1 cellular context compared by ENCODE assay signal in the genomic region with DNA sequence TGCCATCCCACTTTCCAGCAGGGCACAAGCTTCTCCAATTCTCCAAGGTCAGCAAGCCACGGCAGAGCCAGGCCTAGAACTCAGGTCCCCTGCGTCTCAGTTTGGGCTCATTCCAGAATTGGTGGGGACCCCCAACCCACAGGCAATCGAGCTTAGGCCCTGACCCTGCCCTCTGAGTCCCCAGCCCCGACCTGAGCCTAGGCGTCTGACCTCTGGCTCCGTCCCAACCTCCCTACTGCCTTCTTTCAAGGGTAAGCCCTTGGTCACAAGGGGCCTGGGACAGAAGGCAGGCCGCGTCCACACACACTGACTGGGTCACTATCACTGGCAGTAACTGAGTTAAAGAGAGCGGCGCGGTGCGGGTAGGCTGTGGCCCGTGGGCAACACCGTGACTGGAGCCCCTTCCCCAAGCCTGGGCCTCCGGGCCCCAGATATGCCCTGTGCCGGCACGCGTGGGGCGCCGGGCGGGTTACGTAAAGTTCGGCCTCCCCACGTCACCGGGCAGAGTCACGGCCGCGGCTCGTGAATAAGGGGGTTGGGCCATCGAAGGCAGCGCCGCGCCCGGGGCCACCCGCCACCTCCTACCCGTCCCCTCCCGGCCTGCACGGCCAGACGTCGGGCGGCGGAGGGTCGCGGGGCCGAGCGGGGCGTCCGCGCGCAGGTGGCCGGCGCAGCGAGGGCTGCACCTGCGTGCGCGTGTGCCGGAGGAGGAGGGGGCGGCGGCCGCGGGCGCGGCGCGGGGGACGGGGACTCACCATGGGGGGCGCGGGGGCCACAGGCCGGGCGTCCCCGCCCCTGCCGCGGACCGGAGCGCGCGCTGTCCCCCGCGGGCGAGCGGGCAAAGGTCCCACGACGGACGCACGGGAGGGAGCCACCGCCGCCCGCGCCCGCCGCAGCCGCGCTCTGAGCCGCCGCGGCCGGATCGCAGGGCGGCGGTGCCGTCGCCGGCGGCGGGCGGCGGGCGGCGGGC.
TF ChIP-seq lines count a peak whose summit lies in the region.

No MANE protein-coding gene starts in this region.

TF ChIP-seq in HepG2, 621 proteins besides CTCF, POLR2A, EP300 and RAD21 (continued from another document and continues in another):
- TF ChIP-seq, protein P1, sequence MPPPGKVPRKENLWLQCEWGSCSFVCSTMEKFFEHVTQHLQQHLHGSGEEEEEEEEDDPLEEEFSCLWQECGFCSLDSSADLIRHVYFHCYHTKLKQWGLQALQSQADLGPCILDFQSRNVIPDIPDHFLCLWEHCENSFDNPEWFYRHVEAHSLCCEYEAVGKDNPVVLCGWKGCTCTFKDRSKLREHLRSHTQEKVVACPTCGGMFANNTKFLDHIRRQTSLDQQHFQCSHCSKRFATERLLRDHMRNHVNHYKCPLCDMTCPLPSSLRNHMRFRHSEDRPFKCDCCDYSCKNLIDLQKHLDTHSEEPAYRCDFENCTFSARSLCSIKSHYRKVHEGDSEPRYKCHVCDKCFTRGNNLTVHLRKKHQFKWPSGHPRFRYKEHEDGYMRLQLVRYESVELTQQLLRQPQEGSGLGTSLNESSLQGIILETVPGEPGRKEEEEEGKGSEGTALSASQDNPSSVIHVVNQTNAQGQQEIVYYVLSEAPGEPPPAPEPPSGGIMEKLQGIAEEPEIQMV (CRISPR knock-in tag; IDR thresholded peaks at IDR 0.05; ENCODE audit: low read depth): no peak
- no peak for TF ChIP-seq NBN (conservative IDR thresholded peaks at IDR 0.05)
- peak; percentile 27; the same call in 1 of the 2 replicates for TF ChIP-seq ZBTB21 (CRISPR knock-in tag; IDR thresholded peaks at IDR 0.05)
- TF ChIP-seq, protein P2, sequence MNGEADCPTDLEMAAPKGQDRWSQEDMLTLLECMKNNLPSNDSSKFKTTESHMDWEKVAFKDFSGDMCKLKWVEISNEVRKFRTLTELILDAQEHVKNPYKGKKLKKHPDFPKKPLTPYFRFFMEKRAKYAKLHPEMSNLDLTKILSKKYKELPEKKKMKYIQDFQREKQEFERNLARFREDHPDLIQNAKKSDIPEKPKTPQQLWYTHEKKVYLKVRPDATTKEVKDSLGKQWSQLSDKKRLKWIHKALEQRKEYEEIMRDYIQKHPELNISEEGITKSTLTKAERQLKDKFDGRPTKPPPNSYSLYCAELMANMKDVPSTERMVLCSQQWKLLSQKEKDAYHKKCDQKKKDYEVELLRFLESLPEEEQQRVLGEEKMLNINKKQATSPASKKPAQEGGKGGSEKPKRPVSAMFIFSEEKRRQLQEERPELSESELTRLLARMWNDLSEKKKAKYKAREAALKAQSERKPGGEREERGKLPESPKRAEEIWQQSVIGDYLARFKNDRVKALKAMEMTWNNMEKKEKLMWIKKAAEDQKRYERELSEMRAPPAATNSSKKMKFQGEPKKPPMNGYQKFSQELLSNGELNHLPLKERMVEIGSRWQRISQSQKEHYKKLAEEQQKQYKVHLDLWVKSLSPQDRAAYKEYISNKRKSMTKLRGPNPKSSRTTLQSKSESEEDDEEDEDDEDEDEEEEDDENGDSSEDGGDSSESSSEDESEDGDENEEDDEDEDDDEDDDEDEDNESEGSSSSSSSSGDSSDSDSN (CRISPR knock-in tag; IDR thresholded peaks at IDR 0.05): peak; percentile 47; the same call in 1 of the 2 replicates
- no peak for TF ChIP-seq SKI (IDR thresholded peaks at IDR 0.05; ENCODE audit: partially characterized antibody)
- TF ChIP-seq HMGA1 (CRISPR knock-in tag; conservative IDR thresholded peaks at IDR 0.05): no peak
- no peak for TF ChIP-seq ZNF296 (CRISPR knock-in tag; conservative IDR thresholded peaks at IDR 0.05)
- TF ChIP-seq, protein P3, sequence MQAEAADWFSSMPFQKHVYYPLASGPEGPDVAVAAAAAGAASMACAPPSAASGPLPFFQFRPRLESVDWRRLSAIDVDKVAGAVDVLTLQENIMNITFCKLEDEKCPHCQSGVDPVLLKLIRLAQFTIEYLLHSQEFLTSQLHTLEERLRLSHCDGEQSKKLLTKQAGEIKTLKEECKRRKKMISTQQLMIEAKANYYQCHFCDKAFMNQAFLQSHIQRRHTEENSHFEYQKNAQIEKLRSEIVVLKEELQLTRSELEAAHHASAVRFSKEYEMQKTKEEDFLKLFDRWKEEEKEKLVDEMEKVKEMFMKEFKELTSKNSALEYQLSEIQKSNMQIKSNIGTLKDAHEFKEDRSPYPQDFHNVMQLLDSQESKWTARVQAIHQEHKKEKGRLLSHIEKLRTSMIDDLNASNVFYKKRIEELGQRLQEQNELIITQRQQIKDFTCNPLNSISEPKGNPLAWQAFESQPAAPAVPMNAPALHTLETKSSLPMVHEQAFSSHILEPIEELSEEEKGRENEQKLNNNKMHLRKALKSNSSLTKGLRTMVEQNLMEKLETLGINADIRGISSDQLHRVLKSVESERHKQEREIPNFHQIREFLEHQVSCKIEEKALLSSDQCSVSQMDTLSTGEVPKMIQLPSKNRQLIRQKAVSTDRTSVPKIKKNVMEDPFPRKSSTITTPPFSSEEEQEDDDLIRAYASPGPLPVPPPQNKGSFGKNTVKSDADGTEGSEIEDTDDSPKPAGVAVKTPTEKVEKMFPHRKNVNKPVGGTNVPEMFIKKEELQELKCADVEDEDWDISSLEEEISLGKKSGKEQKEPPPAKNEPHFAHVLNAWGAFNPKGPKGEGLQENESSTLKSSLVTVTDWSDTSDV (CRISPR knock-in tag; IDR thresholded peaks at IDR 0.05): no peak
- no peak for TF ChIP-seq ZIK1 (CRISPR knock-in tag; IDR thresholded peaks at IDR 0.05; ENCODE audit: borderline replicate concordance, low read depth)
- TF ChIP-seq, protein P4, sequence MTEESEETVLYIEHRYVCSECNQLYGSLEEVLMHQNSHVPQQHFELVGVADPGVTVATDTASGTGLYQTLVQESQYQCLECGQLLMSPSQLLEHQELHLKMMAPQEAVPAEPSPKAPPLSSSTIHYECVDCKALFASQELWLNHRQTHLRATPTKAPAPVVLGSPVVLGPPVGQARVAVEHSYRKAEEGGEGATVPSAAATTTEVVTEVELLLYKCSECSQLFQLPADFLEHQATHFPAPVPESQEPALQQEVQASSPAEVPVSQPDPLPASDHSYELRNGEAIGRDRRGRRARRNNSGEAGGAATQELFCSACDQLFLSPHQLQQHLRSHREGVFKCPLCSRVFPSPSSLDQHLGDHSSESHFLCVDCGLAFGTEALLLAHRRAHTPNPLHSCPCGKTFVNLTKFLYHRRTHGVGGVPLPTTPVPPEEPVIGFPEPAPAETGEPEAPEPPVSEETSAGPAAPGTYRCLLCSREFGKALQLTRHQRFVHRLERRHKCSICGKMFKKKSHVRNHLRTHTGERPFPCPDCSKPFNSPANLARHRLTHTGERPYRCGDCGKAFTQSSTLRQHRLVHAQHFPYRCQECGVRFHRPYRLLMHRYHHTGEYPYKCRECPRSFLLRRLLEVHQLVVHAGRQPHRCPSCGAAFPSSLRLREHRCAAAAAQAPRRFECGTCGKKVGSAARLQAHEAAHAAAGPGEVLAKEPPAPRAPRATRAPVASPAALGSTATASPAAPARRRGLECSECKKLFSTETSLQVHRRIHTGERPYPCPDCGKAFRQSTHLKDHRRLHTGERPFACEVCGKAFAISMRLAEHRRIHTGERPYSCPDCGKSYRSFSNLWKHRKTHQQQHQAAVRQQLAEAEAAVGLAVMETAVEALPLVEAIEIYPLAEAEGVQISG (CRISPR knock-in tag; IDR thresholded peaks at IDR 0.05): no peak
- no peak for TF ChIP-seq ZNF674 (CRISPR knock-in tag; IDR thresholded peaks at IDR 0.05; ENCODE audit: low read depth)
- no peak for TF ChIP-seq NONO (IDR thresholded peaks at IDR 0.05)
- TF ChIP-seq NONO (CRISPR knock-in tag; conservative IDR thresholded peaks at IDR 0.05): no peak
- TF ChIP-seq, protein P5, sequence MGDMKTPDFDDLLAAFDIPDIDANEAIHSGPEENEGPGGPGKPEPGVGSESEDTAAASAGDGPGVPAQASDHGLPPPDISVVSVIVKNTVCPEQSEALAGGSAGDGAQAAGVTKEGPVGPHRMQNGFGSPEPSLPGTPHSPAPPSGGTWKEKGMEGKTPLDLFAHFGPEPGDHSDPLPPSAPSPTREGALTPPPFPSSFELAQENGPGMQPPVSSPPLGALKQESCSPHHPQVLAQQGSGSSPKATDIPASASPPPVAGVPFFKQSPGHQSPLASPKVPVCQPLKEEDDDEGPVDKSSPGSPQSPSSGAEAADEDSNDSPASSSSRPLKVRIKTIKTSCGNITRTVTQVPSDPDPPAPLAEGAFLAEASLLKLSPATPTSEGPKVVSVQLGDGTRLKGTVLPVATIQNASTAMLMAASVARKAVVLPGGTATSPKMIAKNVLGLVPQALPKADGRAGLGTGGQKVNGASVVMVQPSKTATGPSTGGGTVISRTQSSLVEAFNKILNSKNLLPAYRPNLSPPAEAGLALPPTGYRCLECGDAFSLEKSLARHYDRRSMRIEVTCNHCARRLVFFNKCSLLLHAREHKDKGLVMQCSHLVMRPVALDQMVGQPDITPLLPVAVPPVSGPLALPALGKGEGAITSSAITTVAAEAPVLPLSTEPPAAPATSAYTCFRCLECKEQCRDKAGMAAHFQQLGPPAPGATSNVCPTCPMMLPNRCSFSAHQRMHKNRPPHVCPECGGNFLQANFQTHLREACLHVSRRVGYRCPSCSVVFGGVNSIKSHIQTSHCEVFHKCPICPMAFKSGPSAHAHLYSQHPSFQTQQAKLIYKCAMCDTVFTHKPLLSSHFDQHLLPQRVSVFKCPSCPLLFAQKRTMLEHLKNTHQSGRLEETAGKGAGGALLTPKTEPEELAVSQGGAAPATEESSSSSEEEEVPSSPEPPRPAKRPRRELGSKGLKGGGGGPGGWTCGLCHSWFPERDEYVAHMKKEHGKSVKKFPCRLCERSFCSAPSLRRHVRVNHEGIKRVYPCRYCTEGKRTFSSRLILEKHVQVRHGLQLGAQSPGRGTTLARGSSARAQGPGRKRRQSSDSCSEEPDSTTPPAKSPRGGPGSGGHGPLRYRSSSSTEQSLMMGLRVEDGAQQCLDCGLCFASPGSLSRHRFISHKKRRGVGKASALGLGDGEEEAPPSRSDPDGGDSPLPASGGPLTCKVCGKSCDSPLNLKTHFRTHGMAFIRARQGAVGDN (CRISPR knock-in tag; IDR thresholded peaks at IDR 0.05): peak; percentile 68
- no peak for TF ChIP-seq ZNF367 (CRISPR knock-in tag; IDR thresholded peaks at IDR 0.05; ENCODE audit: borderline replicate concordance)
- TF ChIP-seq, protein P6, sequence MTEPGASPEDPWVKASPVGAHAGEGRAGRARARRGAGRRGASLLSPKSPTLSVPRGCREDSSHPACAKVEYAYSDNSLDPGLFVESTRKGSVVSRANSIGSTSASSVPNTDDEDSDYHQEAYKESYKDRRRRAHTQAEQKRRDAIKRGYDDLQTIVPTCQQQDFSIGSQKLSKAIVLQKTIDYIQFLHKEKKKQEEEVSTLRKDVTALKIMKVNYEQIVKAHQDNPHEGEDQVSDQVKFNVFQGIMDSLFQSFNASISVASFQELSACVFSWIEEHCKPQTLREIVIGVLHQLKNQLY (CRISPR knock-in tag; IDR thresholded peaks at IDR 0.05): no peak
- TF ChIP-seq PLRG1 (conservative IDR thresholded peaks at IDR 0.05): no peak
- no peak for TF ChIP-seq AKAP8 (CRISPR knock-in tag; IDR thresholded peaks at IDR 0.05)
- TF ChIP-seq, protein P7, sequence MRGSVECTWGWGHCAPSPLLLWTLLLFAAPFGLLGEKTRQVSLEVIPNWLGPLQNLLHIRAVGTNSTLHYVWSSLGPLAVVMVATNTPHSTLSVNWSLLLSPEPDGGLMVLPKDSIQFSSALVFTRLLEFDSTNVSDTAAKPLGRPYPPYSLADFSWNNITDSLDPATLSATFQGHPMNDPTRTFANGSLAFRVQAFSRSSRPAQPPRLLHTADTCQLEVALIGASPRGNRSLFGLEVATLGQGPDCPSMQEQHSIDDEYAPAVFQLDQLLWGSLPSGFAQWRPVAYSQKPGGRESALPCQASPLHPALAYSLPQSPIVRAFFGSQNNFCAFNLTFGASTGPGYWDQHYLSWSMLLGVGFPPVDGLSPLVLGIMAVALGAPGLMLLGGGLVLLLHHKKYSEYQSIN (CRISPR knock-in tag; IDR thresholded peaks at IDR 0.05; ENCODE audit: borderline replicate concordance): no peak
- TF ChIP-seq SALL1 (CRISPR knock-in tag; IDR thresholded peaks at IDR 0.05): peak; percentile 33; the same call in 1 of the 2 replicates
- TF ChIP-seq, protein P8, sequence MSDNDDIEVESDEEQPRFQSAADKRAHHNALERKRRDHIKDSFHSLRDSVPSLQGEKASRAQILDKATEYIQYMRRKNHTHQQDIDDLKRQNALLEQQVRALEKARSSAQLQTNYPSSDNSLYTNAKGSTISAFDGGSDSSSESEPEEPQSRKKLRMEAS (IDR thresholded peaks at IDR 0.05): peak; percentile 29; the same call in 1 of the 2 replicates
- TF ChIP-seq SOX13 (IDR thresholded peaks at IDR 0.05): no peak
- no peak for TF ChIP-seq SOX13 (CRISPR knock-in tag; conservative IDR thresholded peaks at IDR 0.05 in 1 of 2, IDR thresholded peaks at IDR 0.05 in 1 of 2)
- TF ChIP-seq, protein P9, sequence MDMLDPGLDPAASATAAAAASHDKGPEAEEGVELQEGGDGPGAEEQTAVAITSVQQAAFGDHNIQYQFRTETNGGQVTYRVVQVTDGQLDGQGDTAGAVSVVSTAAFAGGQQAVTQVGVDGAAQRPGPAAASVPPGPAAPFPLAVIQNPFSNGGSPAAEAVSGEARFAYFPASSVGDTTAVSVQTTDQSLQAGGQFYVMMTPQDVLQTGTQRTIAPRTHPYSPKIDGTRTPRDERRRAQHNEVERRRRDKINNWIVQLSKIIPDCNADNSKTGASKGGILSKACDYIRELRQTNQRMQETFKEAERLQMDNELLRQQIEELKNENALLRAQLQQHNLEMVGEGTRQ (IDR thresholded peaks at IDR 0.05; ENCODE audit: low read depth, low read length): no peak
- TF ChIP-seq, protein P9 (CRISPR knock-in tag; IDR thresholded peaks at IDR 0.05; ENCODE audit: borderline replicate concordance): no peak
- no peak for TF ChIP-seq RFX1 (IDR thresholded peaks at IDR 0.05)
- 0 out of 2 replicates have a peak, but pooled peaks have one; percentile 38 for TF ChIP-seq ZNF138 (CRISPR knock-in tag; IDR thresholded peaks at IDR 0.05; ENCODE audit: low read depth)
- no peak for TF ChIP-seq ZSCAN12 (CRISPR knock-in tag; IDR thresholded peaks at IDR 0.05)
- peak; percentile 54 for TF ChIP-seq AGO2 (optimal IDR thresholded peaks at IDR 0.05; ENCODE audit: low read depth, low read length)
- TF ChIP-seq, protein P10, sequence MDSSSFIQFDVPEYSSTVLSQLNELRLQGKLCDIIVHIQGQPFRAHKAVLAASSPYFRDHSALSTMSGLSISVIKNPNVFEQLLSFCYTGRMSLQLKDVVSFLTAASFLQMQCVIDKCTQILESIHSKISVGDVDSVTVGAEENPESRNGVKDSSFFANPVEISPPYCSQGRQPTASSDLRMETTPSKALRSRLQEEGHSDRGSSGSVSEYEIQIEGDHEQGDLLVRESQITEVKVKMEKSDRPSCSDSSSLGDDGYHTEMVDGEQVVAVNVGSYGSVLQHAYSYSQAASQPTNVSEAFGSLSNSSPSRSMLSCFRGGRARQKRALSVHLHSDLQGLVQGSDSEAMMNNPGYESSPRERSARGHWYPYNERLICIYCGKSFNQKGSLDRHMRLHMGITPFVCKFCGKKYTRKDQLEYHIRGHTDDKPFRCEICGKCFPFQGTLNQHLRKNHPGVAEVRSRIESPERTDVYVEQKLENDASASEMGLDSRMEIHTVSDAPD (CRISPR knock-in tag; IDR thresholded peaks at IDR 0.05): no peak
- TF ChIP-seq ZNF12 (CRISPR knock-in tag; IDR thresholded peaks at IDR 0.05): no peak
